In genomic region chr16:15219679-15220611, GRCh38 we compare ENCODE assay signal across 8 cellular contexts.
A peak's percentile ranks its signal among the peaks of the same experiment; 100 is the strongest.
DNase-seq lines count a peak whose midpoint lies in the region; ATAC-seq, FAIRE-seq and TF ChIP-seq lines count a peak whose summit lies in the region.
"Not testable (repeated sequence)": the region's sequence is repeated elsewhere in the genome, so short reads cannot be mapped to it uniquely, and the experiment has no call there.

No MANE protein-coding gene starts in this region.

- H3K4me3 Mint-ChIP-seq in Caco-2 (ENCODE audit: unreplicated experiment); activated CD4-positive, alpha-beta T cell treated with anti-CD3 and anti-CD28 coated beads for 36 hours; naive B cell: not testable (repeated sequence)

- H3K4me1 Mint-ChIP-seq in Caco-2 (ENCODE audit: low read depth, unreplicated experiment); activated CD4-positive, alpha-beta T cell treated with anti-CD3 and anti-CD28 coated beads for 36 hours; naive B cell: not testable (repeated sequence)

- CTCF ChIA-PET in Caco-2 (lab: Charles Lee); activated CD4-positive, alpha-beta T cell treated with anti-CD3 and anti-CD28 coated beads for 36 hours (lab: Charles Lee): not testable (repeated sequence)

- not testable (repeated sequence) for H3K9me3 Mint-ChIP-seq in Caco-2 (ENCODE audit: unreplicated experiment); activated CD4-positive, alpha-beta T cell treated with anti-CD3 and anti-CD28 coated beads for 36 hours (ENCODE audit: low read depth); naive B cell

- not testable (repeated sequence) for H3K36me3 ChIP-seq in Caco-2 (ENCODE audit: control insufficient read depth, insufficient read depth, low read length); bronchial epithelial cell (ENCODE audit: control insufficient read depth, insufficient read depth, low read length)

- not testable (repeated sequence) for H3K4me3 ChIP-seq in Caco-2 (ENCODE audit: low read depth, low read length); bronchial epithelial cell (ENCODE audit: low read depth, low read length)

- H3K27ac Mint-ChIP-seq in Caco-2 (ENCODE audit: unreplicated experiment); activated CD4-positive, alpha-beta T cell treated with anti-CD3 and anti-CD28 coated beads for 36 hours; naive B cell: not testable (repeated sequence)

- ATAC-seq in activated CD4-positive, alpha-beta T cell treated with anti-CD3 and anti-CD28 coated beads for 36 hours, result peak; percentile 86
- peak; percentile 96 for ATAC-seq in Right ventricle myocardium superior (ENCODE audit: poor library complexity)
- peak; percentile 35 to 47 for ATAC-seq in naive B cell (ENCODE audit: low read depth in 2 of 2)
- peak; percentile 80 for ATAC-seq in stimulated activated naive CD8-positive, alpha-beta T cell treated with anti-CD3 and anti-CD28 coated beads, Interleukin-15, Interleukin-2, amounts not matched to agents 100 U/mL and 50 U/mL, for 24 hours

- DNase-seq in Caco-2 (peak in 1 of 2 experiments; percentile 1), HCEC 1CT (peak; percentile 1), NCI-H2171 treated with DMSO at 0.1 percent for 48 hours (lab: John Stamatoyannopoulos, UW) (peak; percentile 40), bronchial epithelial cell (ENCODE audit: low read depth) (peak; percentile 1), naive B cell (peak; percentile 3)
- DNase-seq in activated CD4-positive, alpha-beta T cell treated with anti-CD3 and anti-CD28 coated beads for 36 hours, result peak; percentile 6
- not testable (repeated sequence) for DNase-seq in Right ventricle myocardium superior; stimulated activated naive CD8-positive, alpha-beta T cell treated with anti-CD3 and anti-CD28 coated beads, Interleukin-15, Interleukin-2, amounts not matched to agents 100 U/mL and 50 U/mL, for 24 hours

- H3K4me1 ChIP-seq in Caco-2, result not testable (repeated sequence)

- FAIRE-seq in bronchial epithelial cell (lab: Jason Lieb, UNC), result not testable (repeated sequence)

- not testable (repeated sequence) for H3K27me3 ChIP-seq in Caco-2 (replicated peaks; ENCODE audit: control insufficient read depth, insufficient read depth, low read length); bronchial epithelial cell (ENCODE audit: control insufficient read depth, insufficient read depth, low read length)

- not testable (repeated sequence) for H3K36me3 Mint-ChIP-seq in Caco-2 (ENCODE audit: insufficient read depth, unreplicated experiment); activated CD4-positive, alpha-beta T cell treated with anti-CD3 and anti-CD28 coated beads for 36 hours (ENCODE audit: low read depth); naive B cell

- peak; percentile 53 to 74 for TF ChIP-seq CTCF in Caco-2 (IDR thresholded peaks at IDR 0.05; ENCODE audit: insufficient read depth in 1 of 2, low read depth in 1 of 2, low read length in 1 of 2, severe bottlenecking in 1 of 2, unreplicated experiment in 1 of 2)
- peak; percentile 63 for TF ChIP-seq CTCF in bronchial epithelial cell (IDR thresholded peaks at IDR 0.05; ENCODE audit: insufficient read depth, low read length, severe bottlenecking)

- POLR2A ChIA-PET in Caco-2 (lab: Charles Lee); activated CD4-positive, alpha-beta T cell treated with anti-CD3 and anti-CD28 coated beads for 36 hours (lab: Charles Lee): not testable (repeated sequence)

- H3K9me3 ChIP-seq in Caco-2, result not testable (repeated sequence)

- BruUV-seq in Caco-2 (replicated peaks; lab: Mats Ljungman, UMichigan), result not testable (repeated sequence)

- not testable (repeated sequence) for H3K27me3 Mint-ChIP-seq in Caco-2 (ENCODE audit: insufficient read depth, unreplicated experiment); activated CD4-positive, alpha-beta T cell treated with anti-CD3 and anti-CD28 coated beads for 36 hours; naive B cell

- intact Hi-C loops in Caco-2 (cut with micrococcal nuclease; ENCODE audit: unreplicated experiment); Right ventricle myocardium superior (cut with DNase I): not testable (repeated sequence)
- intact Hi-C loops in activated CD4-positive, alpha-beta T cell treated with anti-CD3 and anti-CD28 coated beads for 36 hours (cut with DNase I, micrococcal nuclease), result loop anchor here in 1 of 2 experiments (10.0 kb wide), 1 partner anchor 125 kb away; the partner anchor contains the start of gene RRN3

Comparison
In these comparisons a context has a peak if more than half of its experiments do, and no peak if none do; other contexts are left out.
1. ATAC-seq: peak in every context shown above with its lines; median percentile 96 in Right ventricle myocardium superior; 86 in activated CD4-positive, alpha-beta T cell treated with anti-CD3 and anti-CD28 coated beads for 36 hours; 80 in stimulated activated naive CD8-positive, alpha-beta T cell treated with anti-CD3 and anti-CD28 coated beads, Interleukin-15, Interleukin-2, amounts not matched to agents 100 U/mL and 50 U/mL, for 24 hours; 41 in naive B cell.